ENCODE assay signal across 18 cellular contexts in the genomic region with DNA sequence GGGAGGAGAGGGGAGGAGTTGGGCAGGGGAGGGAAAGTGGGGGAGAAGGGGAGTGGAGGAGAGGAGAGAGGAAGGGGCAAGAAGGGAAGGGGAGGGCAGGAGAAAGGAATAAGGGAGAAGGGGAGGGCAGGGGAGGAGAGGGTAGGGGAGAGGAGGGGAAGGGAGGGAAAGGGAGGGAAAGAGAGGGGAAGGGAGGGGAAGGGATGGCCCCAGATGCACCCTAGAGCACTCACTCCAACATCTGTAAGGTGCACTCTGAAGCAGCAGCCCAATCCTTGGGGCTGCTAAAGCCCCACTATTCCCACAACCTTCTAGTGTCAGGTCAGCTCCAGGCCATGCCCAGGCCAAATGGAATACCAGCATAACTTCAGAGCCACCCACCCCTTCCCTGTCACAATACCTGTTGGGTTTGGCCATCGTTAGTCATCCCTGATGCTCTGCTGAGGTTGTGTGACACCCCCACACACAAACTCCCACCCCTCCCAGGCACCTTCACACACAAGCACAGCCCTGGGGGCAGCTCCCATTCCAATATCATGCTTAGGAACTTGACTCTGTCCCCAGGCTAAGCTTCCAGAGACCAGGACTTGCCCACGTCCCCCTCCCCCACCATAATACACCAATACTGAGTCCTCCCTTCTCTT. TPM values are rescaled to one million over a fixed set of nuclear protein-coding genes. Genes with fewer than 3 reads are reported as not detected.
DNase-seq lines count a peak whose midpoint lies in the region; ATAC-seq, FAIRE-seq and TF ChIP-seq lines count a peak whose summit lies in the region.
"Had no signal": no experiment of that assay in that cellular context is flagged by ENCODE, and none has a peak within 500 bp of the region (broad histone marks: within the 10 kb centered on the region; RNA-seq: fewer than 3 reads in every experiment).

No MANE protein-coding gene starts in this region.

- CTCF ChIA-PET in HEK293 (lab: Yijun Ruan, JAX) = no interaction called here

- no peak overlapping the region for H3K4me3 ChIP-seq in HEK293 (ENCODE audit: low read depth, low read length)
- no peak overlapping the region for H3K4me3 ChIP-seq in astrocyte (ENCODE audit: insufficient read depth, low read depth, low read length)
- H3K4me3 ChIP-seq in neural progenitor cell = no peak overlapping the region

- no peaks in the 10 kb centered on the region for H4K20me1 ChIP-seq in astrocyte (ENCODE audit: insufficient read depth, low read length)
- no peaks in the 10 kb centered on the region for H4K20me1 ChIP-seq in neural progenitor cell (ENCODE audit: low read depth)

- H3K79me2 ChIP-seq in astrocyte (ENCODE audit: insufficient read depth, low read length) (no peaks in the 10 kb centered on the region), neural progenitor cell (ENCODE audit: low read depth) (no peaks in the 10 kb centered on the region)

- H3K27me3 ChIP-seq in astrocyte (ENCODE audit: insufficient read depth, low read length) (no peaks in the 10 kb centered on the region), neural progenitor cell (no peaks in the 10 kb centered on the region)

- no peak for TF ChIP-seq CTCF in HEK293 (tag by site-specific recombination; IDR thresholded peaks at IDR 0.05)
- TF ChIP-seq CTCF in astrocyte (IDR thresholded peaks at IDR 0.05; ENCODE audit: insufficient read depth, low read depth, low read length) = no peak
- TF ChIP-seq CTCF in neural progenitor cell (IDR thresholded peaks at IDR 0.05) = no peak

- H3K36me3 ChIP-seq in HEK293 (ENCODE audit: control insufficient read depth in 2 of 2, insufficient read depth in 1 of 2, low read length in 2 of 2) = no peaks in the 10 kb centered on the region
- no peaks in the 10 kb centered on the region for H3K36me3 ChIP-seq in astrocyte (ENCODE audit: insufficient read depth, low read length)
- H3K36me3 ChIP-seq in neural progenitor cell = no peaks in the 10 kb centered on the region

- H3K9ac ChIP-seq in astrocyte (ENCODE audit: low read length) (no peak overlapping the region), neural progenitor cell (no peak overlapping the region)

- DNase-seq in astrocyte (ENCODE audit: low read depth) (no peak), mesenteric fat pad (ENCODE audit: low spot score) (peak; percentile 37), neural progenitor cell (ENCODE audit: low spot score) (no peak), NCI-H2107 treated with DMSO at 0.1 percent for 48 hours (lab: John Stamatoyannopoulos, UW; ENCODE audit: unreplicated experiment) (no peak)
- no peak for DNase-seq in activated T-cell treated with anti-CD3 and anti-CD28 coated beads, Interleukin-2, amount 50 U/mL, for 4 hours
- DNase-seq in activated naive CD4-positive, alpha-beta T cell treated with anti-CD3 and anti-CD28 coated beads, Interleukin-2, amount 50 U/mL, for 72 hours (ENCODE audit: low spot score in 2 of 2) = no peak
- DNase-seq: C1 segment of cervical spinal cord; CD4-positive, alpha-beta T cell; DMS153; DMS79 treated with DMSO at 0.1 percent for 48 hours; EL had no signal

- H3K4me1 ChIP-seq in HEK293 (ENCODE audit: control insufficient read depth, insufficient read depth, low read length) (peaks cover 10% of the 10 kb centered on the region), astrocyte (ENCODE audit: insufficient read depth, low read length) (no peaks in the 10 kb centered on the region), neural progenitor cell (peaks cover 19% of the 10 kb centered on the region)

- H3K4me1 Mint-ChIP-seq in astrocyte (ENCODE audit: low read depth, unreplicated experiment) = peaks cover 18% of the 10 kb centered on the region
- H3K4me1 Mint-ChIP-seq in neural progenitor cell = peaks cover 49% of the 10 kb centered on the region
- H3K4me1 Mint-ChIP-seq in activated T-cell treated with anti-CD3 and anti-CD28 coated beads, Interleukin-2, amount 50 U/mL, for 4 hours (ENCODE audit: low read depth) = no peaks in the 10 kb centered on the region
- H3K4me1 Mint-ChIP-seq: B cell had no signal

- H3F3A ChIP-seq in neural progenitor cell (ENCODE audit: low read depth) = peaks cover 6% of the 10 kb centered on the region

- H3K27ac ChIP-seq in HEK293 (ENCODE audit: extremely low read depth, low read depth, low read length) = no peak overlapping the region
- H3K27ac ChIP-seq in astrocyte (ENCODE audit: low read depth, low read length) = no peak overlapping the region
- no peak overlapping the region for H3K27ac ChIP-seq in neural progenitor cell

- FAIRE-seq in astrocyte (lab: Jason Lieb, UNC) = no peak
- FAIRE-seq: G401.6, GM12891, GM19239, H54 had no signal

- H3K27me3 Mint-ChIP-seq in astrocyte (ENCODE audit: low read depth, unreplicated experiment) (peaks cover 11% of the 10 kb centered on the region), neural progenitor cell (ENCODE audit: insufficient read depth, low read depth) (peaks cover 16% of the 10 kb centered on the region)
- H3K27me3 Mint-ChIP-seq in activated T-cell treated with anti-CD3 and anti-CD28 coated beads, Interleukin-2, amount 50 U/mL, for 4 hours (ENCODE audit: low read depth) = peaks cover 25% of the 10 kb centered on the region

- no peak overlapping the region for H3K4me3 Mint-ChIP-seq in astrocyte (ENCODE audit: unreplicated experiment)
- H3K4me3 Mint-ChIP-seq in neural progenitor cell = no peak overlapping the region
- no peak overlapping the region for H3K4me3 Mint-ChIP-seq in activated T-cell treated with anti-CD3 and anti-CD28 coated beads, Interleukin-2, amount 50 U/mL, for 4 hours
- H3K4me3 Mint-ChIP-seq: B cell; CD4-positive, alpha-beta T cell had no signal

- H3K27ac Mint-ChIP-seq in astrocyte (ENCODE audit: unreplicated experiment) (peak overlapping the region; percentile 6), neural progenitor cell (peak overlapping the region; percentile 35)
- no peak overlapping the region for H3K27ac Mint-ChIP-seq in activated naive CD4-positive, alpha-beta T cell treated with anti-CD3 and anti-CD28 coated beads, Interleukin-2, amount 50 U/mL, for 72 hours
- H3K27ac Mint-ChIP-seq: B cell; CD4-positive, alpha-beta T cell had no signal

- POLR2A ChIA-PET in HEK293 (lab: Yijun Ruan, JAX) = no interaction called here

- H3K9me3 Mint-ChIP-seq in astrocyte (ENCODE audit: unreplicated experiment) = peaks cover 5% of the 10 kb centered on the region
- peaks cover 19% of the 10 kb centered on the region for H3K9me3 Mint-ChIP-seq in neural progenitor cell
- no peaks in the 10 kb centered on the region for H3K9me3 Mint-ChIP-seq in activated T-cell treated with anti-CD3 and anti-CD28 coated beads, Interleukin-2, amount 50 U/mL, for 4 hours
- H3K9me3 Mint-ChIP-seq in activated naive CD4-positive, alpha-beta T cell treated with anti-CD3 and anti-CD28 coated beads, Interleukin-2, amount 50 U/mL, for 72 hours = peaks cover 0 to 4% of the 10 kb centered on the region in 2 donors
- H3K9me3 Mint-ChIP-seq: CD4-positive, alpha-beta T cell had no signal

- no peak for ATAC-seq in activated T-cell treated with anti-CD3 and anti-CD28 coated beads, Interleukin-2, amount 50 U/mL, for 4 hours
- ATAC-seq in activated naive CD4-positive, alpha-beta T cell treated with anti-CD3 and anti-CD28 coated beads, Interleukin-2, amount 50 U/mL, for 72 hours = no peak
- no peak for ATAC-seq in GM21526 (IDR thresholded peaks at IDR 0.05; ENCODE audit: low FRiP score, unreplicated experiment)

- no peak overlapping the region for H3K4me2 ChIP-seq in astrocyte (ENCODE audit: low read length)
- H3K4me2 ChIP-seq in neural progenitor cell = no peak overlapping the region

- H3K36me3 Mint-ChIP-seq in astrocyte (ENCODE audit: low read depth, unreplicated experiment) (no peaks in the 10 kb centered on the region), neural progenitor cell (no peaks in the 10 kb centered on the region)
- no peaks in the 10 kb centered on the region for H3K36me3 Mint-ChIP-seq in activated T-cell treated with anti-CD3 and anti-CD28 coated beads, Interleukin-2, amount 50 U/mL, for 4 hours (ENCODE audit: insufficient read depth)
- no peaks in the 10 kb centered on the region for H3K36me3 Mint-ChIP-seq in activated naive CD4-positive, alpha-beta T cell treated with anti-CD3 and anti-CD28 coated beads, Interleukin-2, amount 50 U/mL, for 72 hours

- H2AFZ ChIP-seq in astrocyte (ENCODE audit: low read depth, low read length) (no peak overlapping the region), neural progenitor cell (replicated peaks) (no peak overlapping the region)

- H3K9me3 ChIP-seq in HEK293 (ENCODE audit: control insufficient read depth, insufficient read depth, low read depth, low read length) (no peaks in the 10 kb centered on the region), astrocyte (ENCODE audit: insufficient read depth, low read depth, low read length) (no peaks in the 10 kb centered on the region), neural progenitor cell (ENCODE audit: low read depth) (no peaks in the 10 kb centered on the region)

TF ChIP-seq in HEK293, 187 proteins besides CTCF, POLR2A, EP300 and RAD21 (continues in another document):
- TF ChIP-seq ZNF121 (tag by site-specific recombination; IDR thresholded peaks at IDR 0.05) = no peak
- TF ChIP-seq MYNN (tag by site-specific recombination; IDR thresholded peaks at IDR 0.05; ENCODE audit: borderline replicate concordance) = no peak
- TF ChIP-seq, protein P1, sequence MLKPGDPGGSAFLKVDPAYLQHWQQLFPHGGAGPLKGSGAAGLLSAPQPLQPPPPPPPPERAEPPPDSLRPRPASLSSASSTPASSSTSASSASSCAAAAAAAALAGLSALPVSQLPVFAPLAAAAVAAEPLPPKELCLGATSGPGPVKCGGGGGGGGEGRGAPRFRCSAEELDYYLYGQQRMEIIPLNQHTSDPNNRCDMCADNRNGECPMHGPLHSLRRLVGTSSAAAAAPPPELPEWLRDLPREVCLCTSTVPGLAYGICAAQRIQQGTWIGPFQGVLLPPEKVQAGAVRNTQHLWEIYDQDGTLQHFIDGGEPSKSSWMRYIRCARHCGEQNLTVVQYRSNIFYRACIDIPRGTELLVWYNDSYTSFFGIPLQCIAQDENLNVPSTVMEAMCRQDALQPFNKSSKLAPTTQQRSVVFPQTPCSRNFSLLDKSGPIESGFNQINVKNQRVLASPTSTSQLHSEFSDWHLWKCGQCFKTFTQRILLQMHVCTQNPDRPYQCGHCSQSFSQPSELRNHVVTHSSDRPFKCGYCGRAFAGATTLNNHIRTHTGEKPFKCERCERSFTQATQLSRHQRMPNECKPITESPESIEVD (tag by site-specific recombination; IDR thresholded peaks at IDR 0.05) = no peak
- TF ChIP-seq ZFHX2 (tag by site-specific recombination; conservative IDR thresholded peaks at IDR 0.05) = peak; percentile 79
- TF ChIP-seq WT1 (tag by site-specific recombination; IDR thresholded peaks at IDR 0.05) = peak; percentile 91
- no peak for TF ChIP-seq ZNF202 (tag by site-specific recombination; IDR thresholded peaks at IDR 0.05; ENCODE audit: borderline replicate concordance)
- peak; percentile 69 for TF ChIP-seq EGR2 (tag by site-specific recombination; IDR thresholded peaks at IDR 0.05; ENCODE audit: low read depth)
- no peak for TF ChIP-seq ZNF311 (tag by site-specific recombination; IDR thresholded peaks at IDR 0.05; ENCODE audit: borderline replicate concordance)

RNA-seq across cellular contexts. Expression of a gene that starts 55.6 kb away (rescaled TPM):
- total RNA-seq in astrocyte = 6.9 and 9.7 TPM in 2 replicates
- 289 TPM for total RNA-seq in mesenteric fat pad
- total RNA-seq in neural progenitor cell (ENCODE audit: low replicate concordance) = 70.4 and 133 TPM in 2 replicates
- total RNA-seq in activated T-cell treated with anti-CD3 and anti-CD28 coated beads, Interleukin-2, amount 50 U/mL, for 4 hours = under 1 TPM in 1 of 3 donors, not detected in 2; 0.19 TPM
- not detected for total RNA-seq in activated naive CD4-positive, alpha-beta T cell treated with anti-CD3 and anti-CD28 coated beads, Interleukin-2, amount 50 U/mL, for 72 hours
- total RNA-seq: CD4-positive, alpha-beta T cell had no signal

Comparison
In these comparisons a context has a peak if more than half of its experiments do, and no peak if none do; other contexts are left out.
1. H3K27ac Mint-ChIP-seq: peak in astrocyte (single experiment) and neural progenitor cell (single experiment); none in activated naive CD4-positive, alpha-beta T cell treated with anti-CD3 and anti-CD28 coated beads, Interleukin-2, amount 50 U/mL, for 72 hours (0 of 2).